23 cellular contexts compared by ENCODE assay signal in genomic region chr19:30742539-30742938, GRCh38.
"Had no signal": no experiment of that assay in that cellular context is flagged by ENCODE, and none has a peak within 500 bp of the region (broad histone marks: within the 10 kb centered on the region; RNA-seq: fewer than 3 reads in every experiment).

No MANE protein-coding gene starts in this region.

- H3K9me3 Mint-ChIP-seq: endodermal cell; natural killer cell treated with Interleukin-12 subunit alpha and Interleukin-12 subunit beta and Interleukin-15 and Interleukin-18, amount 100 ng/mL, for 72 hours; stimulated activated effector memory CD8-positive, alpha-beta T cell treated with anti-CD3 and anti-CD28 coated beads, Interleukin-12 subunit alpha, Interleukin-12 subunit beta, amount 100 ng/mL, for 72 hours had no signal

- H3K4me3 Mint-ChIP-seq: endodermal cell; memory B cell; natural killer cell treated with Interleukin-12 subunit alpha and Interleukin-12 subunit beta and Interleukin-15 and Interleukin-18, amount 100 ng/mL, for 72 hours; stimulated activated effector memory CD8-positive, alpha-beta T cell treated with anti-CD3 and anti-CD28 coated beads, Interleukin-12 subunit alpha, Interleukin-12 subunit beta, amount 100 ng/mL, for 72 hours had no signal

- H3K4me3 ChIP-seq: colonic mucosa, heart right ventricle, left lung, lower lobe of right lung, smooth muscle cell, suprapubic skin, thyroid gland, upper lobe of left lung, uterus had no signal

- H3K36me3 Mint-ChIP-seq: memory B cell; natural killer cell treated with Interleukin-12 subunit alpha and Interleukin-12 subunit beta and Interleukin-15 and Interleukin-18, amount 100 ng/mL, for 72 hours; stimulated activated effector memory CD8-positive, alpha-beta T cell treated with anti-CD3 and anti-CD28 coated beads, Interleukin-12 subunit alpha, Interleukin-12 subunit beta, amount 100 ng/mL, for 72 hours had no signal

- H3K4me1 ChIP-seq: colonic mucosa, foreskin keratinocyte, heart right ventricle, left lung, lower lobe of right lung, suprapubic skin, thyroid gland, upper lobe of left lung, uterus had no signal

- H3K27ac ChIP-seq: colonic mucosa, foreskin keratinocyte, heart right ventricle, left lung, lower lobe of right lung, suprapubic skin, thyroid gland, upper lobe of left lung, uterus had no signal

- ATAC-seq: foreskin keratinocyte; left lung; lower lobe of right lung; natural killer cell treated with Interleukin-12 subunit alpha and Interleukin-12 subunit beta and Interleukin-15 and Interleukin-18, amount 100 ng/mL, for 72 hours; right cardiac atrium; stimulated activated effector memory CD8-positive, alpha-beta T cell treated with anti-CD3 and anti-CD28 coated beads, Interleukin-12 subunit alpha, Interleukin-12 subunit beta, amount 100 ng/mL, for 72 hours; stimulated activated naive CD8-positive, alpha-beta T cell treated with anti-CD3 and anti-CD28 coated beads, Interleukin-15, Interleukin-2, amounts not matched to agents 100 U/mL and 50 U/mL, for 24 hours had no signal

- H3K4me1 Mint-ChIP-seq: endodermal cell; memory B cell; stimulated activated effector memory CD8-positive, alpha-beta T cell treated with anti-CD3 and anti-CD28 coated beads, Interleukin-12 subunit alpha, Interleukin-12 subunit beta, amount 100 ng/mL, for 72 hours had no signal

- H3K27me3 Mint-ChIP-seq: memory B cell had no signal

- H3K4me2 ChIP-seq: smooth muscle cell had no signal

- DNase-seq: colonic mucosa; effector CD4-positive, alpha-beta T cell; endodermal cell; erythroblast; foreskin keratinocyte; heart right ventricle; hypothalamus; left lung; lower lobe of right lung; midbrain; posterior cingulate gyrus; right cardiac atrium; stimulated activated CD4-positive, alpha-beta T cell treated with anti-CD3 and anti-CD28 coated beads, Interleukin-4, amount 100 ng/mL, for 1 hour; stimulated activated CD8-positive, alpha-beta memory T cell treated with anti-CD3 and anti-CD28 coated beads, Interleukin-4, amount 100 ng/mL, for 48 hours; stimulated activated naive CD8-positive, alpha-beta T cell treated with anti-CD3 and anti-CD28 coated beads, Interleukin-15, Interleukin-2, amounts not matched to agents 100 U/mL and 50 U/mL, for 24 hours; thyroid gland; upper lobe of left lung; uterus had no signal

- H3K27me3 ChIP-seq: colonic mucosa, foreskin keratinocyte, thyroid gland, upper lobe of left lung, uterus had no signal

- H3K36me3 ChIP-seq: colonic mucosa, heart right ventricle, left lung, lower lobe of right lung, suprapubic skin, thyroid gland, upper lobe of left lung, uterus had no signal

- H3K9me3 ChIP-seq: colonic mucosa, heart right ventricle, left lung, lower lobe of right lung, suprapubic skin, thyroid gland, upper lobe of left lung, uterus had no signal

- H3K27ac Mint-ChIP-seq: endodermal cell; memory B cell; natural killer cell treated with Interleukin-12 subunit alpha and Interleukin-12 subunit beta and Interleukin-15 and Interleukin-18, amount 100 ng/mL, for 72 hours; stimulated activated effector memory CD8-positive, alpha-beta T cell treated with anti-CD3 and anti-CD28 coated beads, Interleukin-12 subunit alpha, Interleukin-12 subunit beta, amount 100 ng/mL, for 72 hours had no signal
